8 cellular contexts compared by ENCODE assay signal in the genomic region with DNA sequence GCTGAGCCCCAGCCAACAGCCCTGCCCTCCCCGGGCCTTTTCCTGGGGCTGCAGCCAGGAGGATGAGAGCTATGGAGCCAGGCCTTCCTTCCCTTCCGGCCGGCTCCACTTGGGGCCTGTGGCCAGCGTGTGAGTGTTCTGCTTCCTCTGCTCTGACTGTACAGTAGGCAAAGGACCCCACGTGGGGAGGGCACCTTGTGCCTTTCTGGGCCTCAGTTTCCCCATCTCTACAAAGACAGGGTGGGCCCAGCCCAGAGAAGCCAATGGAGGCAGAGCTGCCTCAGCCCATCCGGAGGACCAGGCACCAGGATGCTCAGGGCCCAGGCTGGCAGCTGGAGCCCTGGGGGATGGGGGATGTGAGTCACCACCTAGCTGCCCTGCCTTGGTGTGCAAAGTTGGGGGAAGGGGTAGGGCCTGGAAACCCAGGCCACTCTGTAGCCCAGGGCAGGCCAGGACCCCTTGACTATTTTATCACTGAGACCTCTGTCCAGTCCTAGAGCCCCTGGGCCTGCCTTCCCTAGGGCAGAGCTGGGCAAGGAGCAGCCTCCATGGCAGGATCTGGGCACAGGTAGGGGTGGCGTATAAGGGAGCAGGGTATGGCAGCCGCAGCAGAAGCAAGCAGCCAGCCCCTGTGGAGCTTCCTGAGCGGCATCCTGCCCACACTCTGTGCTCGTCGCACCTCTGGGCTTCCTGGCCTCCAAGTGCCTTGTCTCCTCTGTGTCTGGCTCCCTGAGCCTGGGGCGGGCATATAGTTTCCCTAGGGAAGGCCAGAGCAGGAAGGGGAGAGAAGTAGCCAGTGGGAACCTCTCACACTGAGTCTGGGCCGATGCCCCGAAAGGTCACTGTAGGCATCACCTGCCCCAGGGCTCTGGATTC. TPM values are rescaled to one million over a fixed set of nuclear protein-coding genes. Genes with fewer than 3 reads are reported as not detected.
DNase-seq lines count a peak whose midpoint lies in the region; ATAC-seq lines count a peak whose summit lies in the region.

No MANE protein-coding gene starts in this region.

- H3K9me3 ChIP-seq in esophagus (ENCODE audit: control insufficient read depth in 2 of 2, insufficient read depth in 1 of 2, low read depth in 1 of 2, low read length in 1 of 2), result no peaks in the 10 kb centered on the region
- H3K9me3 ChIP-seq in HAP-1, result no peaks in the 10 kb centered on the region

- 58 to 64% methylated on average over 14 of the region's 14 CpGs for WGBS in esophagus, 2 donors

- DNase-seq in EL (peak; percentile 41), foreskin melanocyte (no peak), HAP-1 (ENCODE audit: low spot score in 2 of 2) (no peak), iPS-NIHi7 (ENCODE audit: extremely low spot score) (no peak)
- DNase-seq in activated CD4-positive, alpha-beta T cell treated with anti-CD3 and anti-CD28 coated beads, Interleukin-2, amount 50 U/mL, for 1 hour, result peak; percentile 55

- peak overlapping the region in 1 of 2 donors; percentile 19 for H3K27ac ChIP-seq in esophagus (ENCODE audit: low read depth in 2 of 2, low read length in 1 of 2)
- H3K27ac ChIP-seq in skin epidermis, result peak overlapping the region in 20 of 21 experiments; percentile 31 to 96 (median 82)

- H3K27me3 ChIP-seq in esophagus (ENCODE audit: control insufficient read depth in 1 of 2, insufficient read depth in 2 of 2, low read length in 2 of 2) (no peaks in the 10 kb centered on the region), HAP-1 (ENCODE audit: low read depth) (peaks cover 7% of the 10 kb centered on the region; the same call in 1 of the 2 replicates)

- in situ Hi-C loops in HAP-1 (cut with MboI; ENCODE audit: low sequenced_read_pairs), result no loop called here

- H3K4me1 ChIP-seq in esophagus (ENCODE audit: control insufficient read depth in 2 of 2, insufficient read depth in 2 of 2, low read length in 1 of 2), result peaks cover 0 to 6% of the 10 kb centered on the region in 2 donors
- no peaks in the 10 kb centered on the region for H3K4me1 ChIP-seq in HAP-1

- no peak for ATAC-seq in HG03469 (IDR thresholded peaks at IDR 0.05; ENCODE audit: unreplicated experiment)

- H3K36me3 ChIP-seq in esophagus (ENCODE audit: control insufficient read depth in 2 of 2, insufficient read depth in 2 of 2, low read length in 1 of 2), result no peaks in the 10 kb centered on the region
- H3K36me3 ChIP-seq in HAP-1 (replicated peaks), result no peaks in the 10 kb centered on the region

- peak overlapping the region; percentile 2 to 13 for H3K4me3 ChIP-seq in esophagus (ENCODE audit: low read depth in 1 of 2, low read length in 2 of 2)
- H3K4me3 ChIP-seq in skin epidermis, result peak overlapping the region; percentile 23 to 42 (median 32)
- H3K4me3 ChIP-seq in HAP-1, result no peak overlapping the region

RNA-seq across cellular contexts. Expression of a gene that starts 1.8 kb away (rescaled TPM):
- polyA plus RNA-seq in esophagus, result 1 to 10 TPM; 2.5 to 3.6 TPM

Comparison
In these comparisons a context has a peak if more than half of its experiments do, and no peak if none do; other contexts are left out.
1. DNase-seq: peak in EL (single experiment) and activated CD4-positive, alpha-beta T cell treated with anti-CD3 and anti-CD28 coated beads, Interleukin-2, amount 50 U/mL, for 1 hour (single experiment); none in foreskin melanocyte (single experiment), HAP-1 (0 of 2) and iPS-NIHi7 (single experiment).